Comparison of ENCODE assay signal across 30 cellular contexts in genomic region chr11:65072631-65072966, GRCh38. TPM values are rescaled to one million over a fixed set of nuclear protein-coding genes. Genes with fewer than 3 reads are reported as not detected.
"Had no signal": no experiment of that assay in that cellular context is flagged by ENCODE, and none has a peak within 500 bp of the region (broad histone marks: within the 10 kb centered on the region; RNA-seq: fewer than 3 reads in every experiment).

No MANE protein-coding gene starts in this region.

- H3K4me3 ChIP-seq: pancreas, prostate gland, sigmoid colon, transverse colon had no signal

- H3K27me3 Mint-ChIP-seq: activated CD4-positive, alpha-beta T cell treated with anti-CD3 and anti-CD28 coated beads for 36 hours; stimulated activated naive B cell treated with anti-CD40 and anti-IgM and Interleukin-4, amounts not matched to agents 10 μg/mL and 1 μg/mL and 100 μg/mL, for 72 hours had no signal

- H3K27ac Mint-ChIP-seq: activated CD4-positive, alpha-beta T cell treated with anti-CD3 and anti-CD28 coated beads for 36 hours; nephron; stimulated activated naive B cell treated with anti-CD40 and anti-IgM and Interleukin-4, amounts not matched to agents 10 μg/mL and 1 μg/mL and 100 μg/mL, for 72 hours; T-helper 2 cell treated with Interferon-gamma antibody and Interleukin-4, amounts not matched to agents 5 μg/mL and 100 μg/mL, for 36 hours had no signal

- H3K4me3 Mint-ChIP-seq: activated CD4-positive, alpha-beta T cell treated with anti-CD3 and anti-CD28 coated beads for 36 hours; nephron; stimulated activated naive B cell treated with anti-CD40 and anti-IgM and Interleukin-4, amounts not matched to agents 10 μg/mL and 1 μg/mL and 100 μg/mL, for 72 hours; T-helper 2 cell treated with Interferon-gamma antibody and Interleukin-4, amounts not matched to agents 5 μg/mL and 100 μg/mL, for 36 hours had no signal

- H3K27me3 ChIP-seq: pancreas, sigmoid colon, transverse colon had no signal

- H3K36me3 ChIP-seq: pancreas, prostate gland, sigmoid colon, transverse colon had no signal

- H3K4me1 Mint-ChIP-seq: activated CD4-positive, alpha-beta T cell treated with anti-CD3 and anti-CD28 coated beads for 36 hours; nephron had no signal

- H3K4me1 ChIP-seq: pancreas, prostate gland, transverse colon had no signal

- H3K9me3 Mint-ChIP-seq: nephron; stimulated activated naive B cell treated with anti-CD40 and anti-IgM and Interleukin-4, amounts not matched to agents 10 μg/mL and 1 μg/mL and 100 μg/mL, for 72 hours; T-helper 2 cell treated with Interferon-gamma antibody and Interleukin-4, amounts not matched to agents 5 μg/mL and 100 μg/mL, for 36 hours had no signal

- FAIRE-seq: endothelial cell of umbilical vein, keratinocyte, pancreas, small intestine had no signal

- H3K9me3 ChIP-seq: pancreas, prostate gland, sigmoid colon, transverse colon had no signal

- ATAC-seq: left colon, pancreas had no signal

- H3K27ac ChIP-seq: pancreas, prostate gland, sigmoid colon, transverse colon had no signal

- DNase-seq: activated CD4-positive, alpha-beta T cell treated with anti-CD3 and anti-CD28 coated beads for 36 hours; activated CD4-positive, alpha-beta T cell treated with anti-CD3 and anti-CD28 coated beads, Interleukin-2, amount 50 U/mL, for 4 hours; activated CD4-positive, CD25-positive, alpha-beta regulatory T cell; activated CD8-positive, alpha-beta memory T cell treated with anti-CD3 and anti-CD28 coated beads, Interleukin-2, amount 50 U/mL, for 4 hours; activated gamma-delta T cell; activated naive CD4-positive, alpha-beta T cell treated with anti-CD3 and anti-CD28 coated beads, Interleukin-2, amount 50 U/mL, for 16 hours; activated T-cell treated with anti-CD3 and anti-CD28 coated beads, Interleukin-2, amount 50 U/mL, for 1 hour; amygdala; caudate nucleus; cortex of kidney; head of caudate nucleus; hippocampal formation; left colon; mammary epithelial cell; pancreas; retina; sigmoid colon; small intestine; stimulated activated CD4-positive, alpha-beta T cell treated with anti-CD3 and anti-CD28 coated beads, Interleukin-1b, Interleukin-23, amount 100 ng/mL, for 48 hours; stimulated activated CD4-positive, alpha-beta T cell treated with anti-CD3 and anti-CD28 coated beads, Interleukin-4, amount 100 ng/mL, for 4 hours; stimulated activated CD8-positive, alpha-beta memory T cell treated with anti-CD3 and anti-CD28 coated beads, Interleukin-4, amount 100 ng/mL, for 48 hours; stimulated activated naive B cell treated with anti-CD40 and anti-IgM and Interleukin-4, amounts not matched to agents 10 μg/mL and 1 μg/mL and 100 μg/mL, for 72 hours; T-helper 1 cell; transverse colon had no signal

RNA-seq across cellular contexts. Expression of gene NAALADL1, which starts 14.2 kb away (rescaled TPM):
- total RNA-seq: chondrocyte had no signal
